Comparison of ENCODE assay signal across 30 cellular contexts in genomic region chr10:32144817-32145688, GRCh38.
DNase-seq lines count a peak whose midpoint lies in the region; ATAC-seq, FAIRE-seq and TF ChIP-seq lines count a peak whose summit lies in the region.
"Had no signal": no experiment of that assay in that cellular context is flagged by ENCODE, and none has a peak within 500 bp of the region (broad histone marks: within the 10 kb centered on the region; RNA-seq: fewer than 3 reads in every experiment).

No MANE protein-coding gene starts in this region.

- DNase-seq in HepG2 (ENCODE audit: low spot score) = no peak
- no peak for DNase-seq in right lobe of liver
- DNase-seq in osteoblast (ENCODE audit: insufficient read length, low spot score, missing footprints) = peak; percentile 8
- no peak for DNase-seq in left lung
- DNase-seq in activated naive CD8-positive, alpha-beta T cell treated with anti-CD3 and anti-CD28 coated beads for 36 hours = no peak
- DNase-seq in NK-92 (lab: John Stamatoyannopoulos, UW; ENCODE audit: unreplicated experiment) = no peak
- DNase-seq: 8988T; activated CD4-positive, alpha-beta T cell treated with anti-CD3 and anti-CD28 coated beads, Interleukin-2, amount 10 ng/mL, durations not matched to agents 24 days and 14 days; activated effector memory CD4-positive, alpha-beta T cell treated with Interleukin-2 at 50 U/mL for 16 hours; activated T-cell treated with anti-CD3 and anti-CD28 coated beads, Interleukin-2, amount 50 U/mL, for 1 hour; CD4-positive, CD25-positive, alpha-beta regulatory T cell; dermis blood vessel endothelial cell; DND-41; gastrocnemius medialis; GF-D8; NCI-H1092; NCI-H187; NCI-H446 treated with DMSO at 0.1 percent for 48 hours; NCI-H82; psoas muscle; sigmoid colon; stimulated activated CD4-positive, alpha-beta T cell treated with anti-CD3 and anti-CD28 coated beads, Interleukin-4, amount 100 ng/mL, for 24 hours; T-cell; trophoblast cell had no signal

- no peak for TF ChIP-seq RAD21 in HepG2 (CRISPR knock-in tag; IDR thresholded peaks at IDR 0.05)

- WGBS in HepG2 (ENCODE audit: low lambda C conversion rate) = 37% methylated on average over 6 of the region's 10 CpGs
- 72% methylated on average over 9 of the region's 10 CpGs for WGBS in right lobe of liver (ENCODE audit: insufficient coverage, low coverage, low lambda C conversion rate, missing lambda C conversion rate)

- H3K36me3 Mint-ChIP-seq in activated naive CD8-positive, alpha-beta T cell treated with anti-CD3 and anti-CD28 coated beads for 36 hours = no peaks in the 10 kb centered on the region
- H3K36me3 Mint-ChIP-seq: activated naive CD8-positive, alpha-beta T cell; CD4-positive, CD25-positive, alpha-beta regulatory T cell; T-cell had no signal

- no peak overlapping the region for H3K4me3 Mint-ChIP-seq in activated naive CD8-positive, alpha-beta T cell treated with anti-CD3 and anti-CD28 coated beads for 36 hours
- H3K4me3 Mint-ChIP-seq: activated CD4-positive, alpha-beta T cell treated with anti-CD3 and anti-CD28 coated beads, Interleukin-2, amount 10 ng/mL, durations not matched to agents 24 days and 14 days; activated naive CD8-positive, alpha-beta T cell; CD4-positive, CD25-positive, alpha-beta regulatory T cell; T-cell had no signal

- peak overlapping the region; percentile 17; the same call in 1 of the 2 replicates for H3K9ac ChIP-seq in HepG2 (ENCODE audit: insufficient read depth, low read depth, low read length)

- POLR2A ChIA-PET in HepG2 (lab: Yijun Ruan, JAX) = no interaction called here

- no peak for TF ChIP-seq EP300 in HepG2 (IDR thresholded peaks at IDR 0.05; ENCODE audit: low read depth in 2 of 2, low read length in 2 of 2)
- no peak for TF ChIP-seq EP300 in HepG2 (CRISPR knock-in tag; IDR thresholded peaks at IDR 0.05; ENCODE audit: borderline replicate concordance)

- no peaks in the 10 kb centered on the region for H4K20me1 ChIP-seq in HepG2 (ENCODE audit: insufficient read depth, low read length)
- H4K20me1 ChIP-seq in osteoblast (ENCODE audit: insufficient read depth, low read length) = no peaks in the 10 kb centered on the region

- no peak overlapping the region for H3K27ac Mint-ChIP-seq in activated naive CD8-positive, alpha-beta T cell treated with anti-CD3 and anti-CD28 coated beads for 36 hours
- H3K27ac Mint-ChIP-seq: activated CD4-positive, alpha-beta T cell treated with anti-CD3 and anti-CD28 coated beads, Interleukin-2, amount 10 ng/mL, durations not matched to agents 24 days and 14 days; activated naive CD8-positive, alpha-beta T cell; CD4-positive, CD25-positive, alpha-beta regulatory T cell; T-cell had no signal

- TF ChIP-seq CTCF in HepG2 (CRISPR knock-in tag; IDR thresholded peaks at IDR 0.05) = no peak
- TF ChIP-seq CTCF in right lobe of liver (IDR thresholded peaks at IDR 0.05) = no peak
- no peak for TF ChIP-seq CTCF in osteoblast (IDR thresholded peaks at IDR 0.05; ENCODE audit: extremely low read depth, low read depth, low read length)
- no peak for TF ChIP-seq CTCF in left lung (IDR thresholded peaks at IDR 0.05)

- H3K9me3 Mint-ChIP-seq in activated naive CD8-positive, alpha-beta T cell treated with anti-CD3 and anti-CD28 coated beads for 36 hours = peaks cover 3% of the 10 kb centered on the region
- H3K9me3 Mint-ChIP-seq: activated CD4-positive, alpha-beta T cell treated with anti-CD3 and anti-CD28 coated beads, Interleukin-2, amount 10 ng/mL, durations not matched to agents 24 days and 14 days had no signal

- H3K27me3 Mint-ChIP-seq in activated naive CD8-positive, alpha-beta T cell treated with anti-CD3 and anti-CD28 coated beads for 36 hours = no peaks in the 10 kb centered on the region
- H3K27me3 Mint-ChIP-seq: activated CD4-positive, alpha-beta T cell treated with anti-CD3 and anti-CD28 coated beads, Interleukin-2, amount 10 ng/mL, durations not matched to agents 24 days and 14 days; activated naive CD8-positive, alpha-beta T cell; T-cell had no signal

- peaks cover 4% of the 10 kb centered on the region for H3K4me1 Mint-ChIP-seq in activated naive CD8-positive, alpha-beta T cell treated with anti-CD3 and anti-CD28 coated beads for 36 hours

- H3K4me2 ChIP-seq in HepG2 (ENCODE audit: low read depth, low read length) (peak overlapping the region; percentile 65), osteoblast (ENCODE audit: insufficient read depth, low read length) (no peak overlapping the region)

- H3K27ac ChIP-seq in HepG2 (ENCODE audit: extremely low read length, insufficient read depth, low read length) (no peak overlapping the region), right lobe of liver (no peak overlapping the region), osteoblast (ENCODE audit: low read depth, low read length) (no peak overlapping the region), left lung (no peak overlapping the region)
- H3K27ac ChIP-seq: ascending aorta, gastrocnemius medialis, psoas muscle, sigmoid colon had no signal

- peaks cover 62% of the 10 kb centered on the region for H3K4me1 ChIP-seq in HepG2 (ENCODE audit: insufficient read depth, low read length)
- no peaks in the 10 kb centered on the region for H3K4me1 ChIP-seq in right lobe of liver
- peaks cover 16% of the 10 kb centered on the region for H3K4me1 ChIP-seq in osteoblast (ENCODE audit: insufficient read depth, low read length)
- peaks cover 0 to 11% of the 10 kb centered on the region in 2 donors for H3K4me1 ChIP-seq in left lung

- H3K27me3 ChIP-seq in HepG2 (ENCODE audit: control insufficient read depth in 1 of 2, insufficient read depth in 2 of 2, low read length in 2 of 2) = no peaks in the 10 kb centered on the region
- no peaks in the 10 kb centered on the region for H3K27me3 ChIP-seq in right lobe of liver
- no peaks in the 10 kb centered on the region for H3K27me3 ChIP-seq in osteoblast (ENCODE audit: insufficient read depth, low read length)
- H3K27me3 ChIP-seq in left lung = no peaks in the 10 kb centered on the region
- H3K27me3 ChIP-seq: ascending aorta, gastrocnemius medialis, sigmoid colon had no signal

- no peaks in the 10 kb centered on the region for H3K79me2 ChIP-seq in HepG2 (ENCODE audit: insufficient read depth, low read length)
- H3K79me2 ChIP-seq in osteoblast (ENCODE audit: insufficient read depth, low read length) = no peaks in the 10 kb centered on the region

- no peak for TF ChIP-seq POLR2A in HepG2 (IDR thresholded peaks at IDR 0.05; ENCODE audit: insufficient read depth in 1 of 2, low read depth in 2 of 2, low read length in 2 of 2)
- TF ChIP-seq POLR2A in right lobe of liver (IDR thresholded peaks at IDR 0.05) = no peak

- in situ Hi-C loops in HepG2 (cut with HindIII; ENCODE audit: extremely low pct_ligation_motif_present, low pct_unique_long_range_greater_than_20kb) = no loop called here

- no peaks in the 10 kb centered on the region for H3K9me3 ChIP-seq in HepG2 (ENCODE audit: low read length)
- no peaks in the 10 kb centered on the region for H3K9me3 ChIP-seq in right lobe of liver
- H3K9me3 ChIP-seq in osteoblast (ENCODE audit: low read depth, low read length) = no peaks in the 10 kb centered on the region
- no peaks in the 10 kb centered on the region for H3K9me3 ChIP-seq in left lung
- H3K9me3 ChIP-seq: ascending aorta, gastrocnemius medialis, psoas muscle, sigmoid colon had no signal

- no peak for FAIRE-seq in HepG2 (lab: Jason Lieb, UNC)
- FAIRE-seq: D721Med, endometrium had no signal

- ATAC-seq in HepG2 (peak; percentile 79), right lobe of liver (no peak), esophagus mucosa (peak; percentile 31), HG03025 (IDR thresholded peaks at IDR 0.05; ENCODE audit: low FRiP score, unreplicated experiment) (no peak), left lung (no peak)
- ATAC-seq: gastrocnemius medialis, psoas muscle, T-cell had no signal

- intact Hi-C loops in HepG2 (cut with micrococcal nuclease; ENCODE audit: unreplicated experiment) = loop anchor here (10.0 kb wide), 1 partner anchor 90 kb away; the partner anchor contains the start of gene KIF5B
- intact Hi-C loops in right lobe of liver (cut with DNase I) = no loop called here
- intact Hi-C loops in left lung (cut with DNase I) = no loop called here

- H2AFZ ChIP-seq in HepG2 (ENCODE audit: low read length) = peak overlapping the region; percentile 84
- H2AFZ ChIP-seq in osteoblast (ENCODE audit: low read length) = no peak overlapping the region

- CTCF ChIA-PET in HepG2 (lab: Yijun Ruan, JAX; ENCODE audit: low intra/inter-chr PET ratio, low total read pairs) = no interaction called here

- H3K36me3 ChIP-seq in HepG2 (replicated peaks in 1 of 2; ENCODE audit: control insufficient read depth in 1 of 2, insufficient read depth in 2 of 2, low read length in 2 of 2) = no peaks in the 10 kb centered on the region
- H3K36me3 ChIP-seq in right lobe of liver = no peaks in the 10 kb centered on the region
- no peaks in the 10 kb centered on the region for H3K36me3 ChIP-seq in osteoblast (ENCODE audit: insufficient read depth, low read length)
- H3K36me3 ChIP-seq in left lung = no peaks in the 10 kb centered on the region
- H3K36me3 ChIP-seq: ascending aorta, gastrocnemius medialis, sigmoid colon had no signal

- H3K4me3 ChIP-seq in HepG2 (replicated peaks in 1 of 3; ENCODE audit: insufficient read depth in 1 of 3, low read depth in 2 of 3, low read length in 3 of 3) (peak overlapping the region in 1 of 3 experiments; percentile 19; a peak in 1 of 6 replicates), right lobe of liver (no peak overlapping the region), osteoblast (ENCODE audit: insufficient read depth, low read length) (no peak overlapping the region), left lung (no peak overlapping the region)
- H3K4me3 ChIP-seq: ascending aorta, gastrocnemius medialis, psoas muscle, sigmoid colon had no signal

- BruUV-seq in HepG2 (replicated peaks; lab: Mats Ljungman, UMichigan) = no TSS peak

TF ChIP-seq in HepG2, 621 proteins besides CTCF, POLR2A, EP300 and RAD21 (continues in another document):
- TF ChIP-seq FOSL1 (CRISPR knock-in tag; IDR thresholded peaks at IDR 0.05; ENCODE audit: borderline replicate concordance) (no peak), ZNF468 (CRISPR knock-in tag; IDR thresholded peaks at IDR 0.05) (no peak), ZNF619 (CRISPR knock-in tag; IDR thresholded peaks at IDR 0.05) (no peak), ZFP90 (CRISPR knock-in tag; IDR thresholded peaks at IDR 0.05; ENCODE audit: borderline replicate concordance) (no peak), ZNF317 (CRISPR knock-in tag; IDR thresholded peaks at IDR 0.05) (peak; percentile 67; the same call in 1 of the 2 replicates), ZNF83 (CRISPR knock-in tag; IDR thresholded peaks at IDR 0.05; ENCODE audit: borderline replicate concordance) (no peak), GTF3A (CRISPR knock-in tag; conservative IDR thresholded peaks at IDR 0.05) (no peak)

Comparison
In these comparisons a context has a peak if more than half of its experiments do, and no peak if none do; other contexts are left out.
1. ATAC-seq: peak in HepG2 (single experiment) and esophagus mucosa (single experiment); none in right lobe of liver (0 of 4), HG03025 (single experiment) and left lung (single experiment).